In the genomic region with DNA sequence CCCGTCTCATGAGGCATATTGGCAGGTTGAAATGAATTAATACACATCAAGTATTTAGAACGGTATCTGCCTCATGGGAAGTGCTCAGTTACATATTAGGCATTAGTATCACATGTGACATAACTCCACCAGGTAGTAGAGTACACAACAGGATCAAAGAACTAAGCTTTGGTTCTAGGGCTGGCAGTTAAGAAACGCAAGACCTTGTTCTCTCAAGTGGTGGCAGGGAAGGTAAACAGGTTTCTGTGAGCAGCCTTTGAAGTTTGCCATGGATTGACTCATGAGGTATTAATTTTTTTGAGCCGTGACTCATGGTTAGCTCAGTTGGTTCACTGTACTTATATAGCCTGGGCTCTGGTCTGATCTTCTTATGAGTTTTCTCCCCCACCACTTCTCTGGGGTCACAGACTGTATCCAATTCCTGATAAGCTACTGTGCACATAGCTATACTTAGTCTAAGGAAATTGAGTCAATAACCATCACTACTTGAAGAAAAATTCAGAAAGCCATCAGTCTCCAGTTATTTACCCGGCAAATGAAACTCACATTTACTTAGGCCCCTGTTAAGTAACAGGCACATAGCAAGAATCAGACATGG, we compare ENCODE assay signal across 9 cellular contexts.
A peak's percentile ranks its signal among the peaks of the same experiment; 100 is the strongest.
DNase-seq lines count a peak whose midpoint lies in the region; ATAC-seq, FAIRE-seq and TF ChIP-seq lines count a peak whose summit lies in the region.
"Had no signal": no experiment of that assay in that cellular context is flagged by ENCODE, and none has a peak within 500 bp of the region (broad histone marks: within the 10 kb centered on the region; RNA-seq: fewer than 3 reads in every experiment).

No MANE protein-coding gene starts in this region.

- H3K27ac Mint-ChIP-seq in central memory CD8-positive, alpha-beta T cell (ENCODE audit: low read depth) = no peak overlapping the region
- H3K27ac Mint-ChIP-seq: progenitor cell of endocrine pancreas had no signal

- DNase-seq in activated CD4-positive, alpha-beta T cell treated with anti-CD3 and anti-CD28 coated beads for 48 hours = peak; percentile 15
- no peak for DNase-seq in activated CD4-positive, alpha-beta T cell treated with anti-CD3 and anti-CD28 coated beads for 1 hour
- peak; percentile 20 for DNase-seq in NCI-H510A treated with DMSO at 0.1 percent for 48 hours (lab: John Stamatoyannopoulos, UW)
- no peak for DNase-seq in central memory CD8-positive, alpha-beta T cell (ENCODE audit: low spot score in 2 of 2)
- DNase-seq in stimulated activated CD4-positive, alpha-beta T cell treated with anti-CD3 and anti-CD28 coated beads, Interleukin-2, amount 100 ng/mL, for 4 hours (ENCODE audit: low read depth) = peak; percentile 28
- DNase-seq in D721Med (ENCODE audit: insufficient read length, low spot score) = no peak
- DNase-seq in HuH-7.5 (ENCODE audit: low spot score) = no peak
- DNase-seq in NCI-H2081 (lab: John Stamatoyannopoulos, UW) = no peak

- H3K36me3 Mint-ChIP-seq in central memory CD8-positive, alpha-beta T cell (ENCODE audit: insufficient read depth) = no peaks in the 10 kb centered on the region

- no peak for FAIRE-seq in D721Med (lab: Jason Lieb, UNC)

- peak; percentile 52 for ATAC-seq in central memory CD8-positive, alpha-beta T cell (replicated peaks; ENCODE audit: extremely low read depth, poor library complexity, severe bottlenecking)

- no peak overlapping the region for H3K4me3 Mint-ChIP-seq in central memory CD8-positive, alpha-beta T cell

- no peak for TF ChIP-seq CTCF in D721Med (IDR thresholded peaks at IDR 0.05; ENCODE audit: insufficient read depth, missing control alignments)

- no peaks in the 10 kb centered on the region for H3K4me1 Mint-ChIP-seq in central memory CD8-positive, alpha-beta T cell

- no peaks in the 10 kb centered on the region for H3K9me3 Mint-ChIP-seq in central memory CD8-positive, alpha-beta T cell

- H3K27me3 Mint-ChIP-seq in central memory CD8-positive, alpha-beta T cell = no peaks in the 10 kb centered on the region
- H3K27me3 Mint-ChIP-seq: progenitor cell of endocrine pancreas had no signal

Comparison
In these comparisons a context has a peak if more than half of its experiments do, and no peak if none do; other contexts are left out.
1. DNase-seq: peak in activated CD4-positive, alpha-beta T cell treated with anti-CD3 and anti-CD28 coated beads for 48 hours (single experiment), NCI-H510A treated with DMSO at 0.1 percent for 48 hours (single experiment) and stimulated activated CD4-positive, alpha-beta T cell treated with anti-CD3 and anti-CD28 coated beads, Interleukin-2, amount 100 ng/mL, for 4 hours (single experiment); none in activated CD4-positive, alpha-beta T cell treated with anti-CD3 and anti-CD28 coated beads for 1 hour (single experiment), central memory CD8-positive, alpha-beta T cell (0 of 2), D721Med (single experiment), HuH-7.5 (single experiment) and NCI-H2081 (0 of 2).